1 cellular context compared by ENCODE assay signal in the genomic region with DNA sequence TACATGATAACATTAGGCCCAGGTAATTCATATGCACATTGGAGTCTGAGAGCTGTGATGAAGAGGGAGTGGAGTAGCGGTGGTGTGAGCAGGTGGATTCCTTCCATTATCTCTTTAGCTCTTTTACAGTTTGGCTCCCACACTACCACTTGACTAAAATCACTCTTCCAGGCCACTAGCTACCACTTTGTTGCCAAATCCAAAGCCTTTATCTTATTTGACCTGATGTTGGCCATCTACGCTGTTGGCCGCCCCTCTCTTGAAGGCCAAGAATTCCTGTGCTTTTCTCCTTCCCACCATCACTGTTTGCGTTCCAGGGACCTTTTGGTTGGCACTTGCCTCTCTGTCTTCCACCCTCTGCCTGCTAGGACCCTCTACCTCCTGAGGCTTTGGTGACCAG.
TF ChIP-seq lines count a peak whose summit lies in the region.

No MANE protein-coding gene starts in this region.

TF ChIP-seq in SK-N-SH treated with all-trans-retinoic acid at 6 μM for 48 hours, 23 proteins besides CTCF, POLR2A, EP300 and RAD21 (continued from another document):
- TF ChIP-seq PATZ1 (CRISPR knock-in tag; IDR thresholded peaks at IDR 0.05; ENCODE audit: borderline replicate concordance) = no peak
